In genomic region chr1:245684111-245684510, GRCh38 we compare ENCODE assay signal across 22 cellular contexts.
DNase-seq lines count a peak whose midpoint lies in the region; ATAC-seq and TF ChIP-seq lines count a peak whose summit lies in the region.
"Had no signal": no experiment of that assay in that cellular context is flagged by ENCODE, and none has a peak within 500 bp of the region (broad histone marks: within the 10 kb centered on the region; RNA-seq: fewer than 3 reads in every experiment).

No MANE protein-coding gene starts in this region.

- H4K5ac ChIP-seq in IMR-90 (ENCODE audit: low read depth, low read length) = no peak overlapping the region

- H3K27ac Mint-ChIP-seq in endodermal cell = no peak overlapping the region
- H3K27ac Mint-ChIP-seq: B cell; CD14-positive monocyte; CD8-positive, alpha-beta memory T cell; GM23338; IgD-negative memory B cell had no signal

- H3K14ac ChIP-seq in IMR-90 (replicated peaks; ENCODE audit: low read depth, low read length) (no peak overlapping the region), neuronal stem cell (ENCODE audit: low read length) (peak overlapping the region; percentile 10)

- no peak overlapping the region for H2AK9ac ChIP-seq in IMR-90 (replicated peaks; ENCODE audit: low read depth, low read length, poor library complexity)

- dilution Hi-C loops in IMR-90 (cut with HindIII; ENCODE audit: low sequenced_read_pairs, unreplicated experiment) = no loop called here

- BruUV-seq in IMR-90 (replicated peaks; lab: Mats Ljungman, UMichigan) = no TSS peak

- H3K79me1 ChIP-seq in IMR-90 (ENCODE audit: low read depth in 1 of 2, low read length in 2 of 2) = no peaks in the 10 kb centered on the region
- H3K79me1 ChIP-seq in neuronal stem cell (ENCODE audit: low read depth, low read length) = no peaks in the 10 kb centered on the region

- H3K4me1 Mint-ChIP-seq in endodermal cell = peaks cover 13% of the 10 kb centered on the region
- H3K4me1 Mint-ChIP-seq: CD8-positive, alpha-beta memory T cell had no signal

- H3K27me3 Mint-ChIP-seq in endodermal cell (ENCODE audit: insufficient read depth) = peaks cover 22% of the 10 kb centered on the region

- no peak overlapping the region for H3K27ac ChIP-seq in IMR-90 (ENCODE audit: insufficient read depth, low read length)
- H3K27ac ChIP-seq in endodermal cell (ENCODE audit: low read depth, low read length) = no peak overlapping the region
- H3K27ac ChIP-seq in neuronal stem cell (replicated peaks; ENCODE audit: low read length) = no peak overlapping the region
- H3K27ac ChIP-seq: A549, KMS-11 had no signal

- H3K18ac ChIP-seq in IMR-90 (ENCODE audit: low read depth, low read length) (no peak overlapping the region), neuronal stem cell (ENCODE audit: low read length) (peak overlapping the region; percentile 80)

- intact Hi-C loops in IMR-90 (cut with micrococcal nuclease) = no loop called here

- H4K20me1 ChIP-seq in IMR-90 (ENCODE audit: insufficient read depth, low read length) = no peaks in the 10 kb centered on the region

- H2AK5ac ChIP-seq in IMR-90 (ENCODE audit: low read depth, low read length) (0 out of 2 replicates have a peak overlapping the region, but pooled peaks have one; percentile 24), neuronal stem cell (ENCODE audit: low read depth, low read length) (peak overlapping the region; percentile 6)

- no peak for ATAC-seq in IMR-90 (ENCODE audit: low read depth)
- ATAC-seq in HG02571 (IDR thresholded peaks at IDR 0.05; ENCODE audit: unreplicated experiment) = no peak
- ATAC-seq: A549, GM23338, PC-3 had no signal

- TF ChIP-seq CTCF in BE2C (IDR thresholded peaks at IDR 0.05; ENCODE audit: low read depth, low read length) = no peak
- TF ChIP-seq CTCF in IMR-90 (conservative IDR thresholded peaks at IDR 0.05; ENCODE audit: low read depth, low read length) = no peak
- no peak for TF ChIP-seq CTCF in endodermal cell (conservative IDR thresholded peaks at IDR 0.05)

- DNase-seq in BE2C (peak; percentile 83), IMR-90 (no peak), endodermal cell (peak; percentile 32), neuronal stem cell (ENCODE audit: low spot score) (no peak), HuH-7 (ENCODE audit: low spot score) (no peak), GM19238 (ENCODE audit: insufficient read length, low spot score) (no peak)
- DNase-seq: Calu3; CD8-positive, alpha-beta memory T cell; DND-41; HCEC 1CT; NCI-H1048; NCI-H1417; NCI-H1694; NCI-H2227 treated with DMSO at 0.1 percent for 48 hours; PC-3 had no signal

- H2BK12ac ChIP-seq in neuronal stem cell (ENCODE audit: low read length) = peak overlapping the region; percentile 86

- H3K4me3 ChIP-seq in BE2C (ENCODE audit: low read depth, low read length) (0 out of 2 replicates have a peak overlapping the region, but pooled peaks have one; percentile 2), IMR-90 (ENCODE audit: insufficient read depth, low read depth, low read length) (no peak overlapping the region), endodermal cell (ENCODE audit: low read length) (no peak overlapping the region), neuronal stem cell (ENCODE audit: low read length in 2 of 2) (no peak overlapping the region)
- H3K4me3 ChIP-seq: A549, GM23338 had no signal

- no peak overlapping the region for H4K8ac ChIP-seq in IMR-90 (ENCODE audit: low read depth in 2 of 2, low read length in 2 of 2)
- H4K8ac ChIP-seq in neuronal stem cell (ENCODE audit: low read depth, low read length) = no peak overlapping the region

- 100% methylated on average over 2 of the region's 19 CpGs; no CpG with 5 or more reads in 1 of the 2 experiments for WGBS in IMR-90 (ENCODE audit: extremely low coverage in 2 of 2, insufficient read length in 1 of 2), 2 experiments
- WGBS in endodermal cell (ENCODE audit: insufficient coverage in 1 of 2, insufficient read length in 1 of 2), 2 experiments = 94% methylated on average over 19 of the region's 19 CpGs
- WGBS in neuronal stem cell (ENCODE audit: extremely low coverage in 2 of 2, insufficient read length in 2 of 2, insufficient replicate concordance in 1 of 2), 2 donors = no CpG with 5 or more reads among the region's 19 CpGs

- TF ChIP-seq RAD21 in IMR-90 (IDR thresholded peaks at IDR 0.05; ENCODE audit: low read length) = no peak

- no peak overlapping the region for H3K56ac ChIP-seq in IMR-90 (ENCODE audit: extremely low read depth, insufficient read depth, low read length)

- H3K27me3 ChIP-seq in BE2C (no peaks in the 10 kb centered on the region), IMR-90 (ENCODE audit: control insufficient read depth, insufficient read depth, low read length) (no peaks in the 10 kb centered on the region), endodermal cell (ENCODE audit: control insufficient read depth, insufficient read depth, low read length, poor library complexity, severe bottlenecking) (no peaks in the 10 kb centered on the region), neuronal stem cell (ENCODE audit: control insufficient read depth in 3 of 3, insufficient read depth in 3 of 3, low read depth in 1 of 3, low read length in 3 of 3) (peaks cover 0 to 2% (median 0%) of the 10 kb centered on the region in 3 experiments)

- H2BK15ac ChIP-seq in IMR-90 (ENCODE audit: low read depth, low read length) = no peak overlapping the region
- H2BK15ac ChIP-seq in neuronal stem cell (ENCODE audit: low read length) = peak overlapping the region; percentile 27

- TF ChIP-seq POLR2A in IMR-90 (IDR thresholded peaks at IDR 0.05; ENCODE audit: low read depth, low read length) = no peak

- H3K9me3 Mint-ChIP-seq in endodermal cell = no peaks in the 10 kb centered on the region
- H3K9me3 Mint-ChIP-seq: GM23338, IgD-negative memory B cell had no signal

- H3K23ac ChIP-seq in IMR-90 (ENCODE audit: low read depth, low read length) = no peak overlapping the region
- no peak overlapping the region for H3K23ac ChIP-seq in neuronal stem cell (ENCODE audit: low read depth, low read length, poor library complexity)

- H2BK5ac ChIP-seq in IMR-90 (ENCODE audit: low read depth, low read length, poor library complexity, severe bottlenecking) (no peak overlapping the region), neuronal stem cell (ENCODE audit: low read length) (peak overlapping the region; percentile 11)

- in situ Hi-C loops in IMR-90 (cut with MboI; ENCODE audit: low sequenced_read_pairs) = no loop called here

- POLR2A ChIA-PET in IMR-90 (lab: Charles Lee; ENCODE audit: unreplicated experiment) = no interaction called here

- H2BK20ac ChIP-seq in IMR-90 (ENCODE audit: low read depth, low read length) = no peak overlapping the region

- peaks cover 38% of the 10 kb centered on the region for H3K36me3 Mint-ChIP-seq in endodermal cell (ENCODE audit: low read depth)

- H3K4ac ChIP-seq in IMR-90 (ENCODE audit: low read depth, low read length) (no peak overlapping the region), neuronal stem cell (ENCODE audit: low read length) (no peak overlapping the region)

- CTCF ChIA-PET in IMR-90 (lab: Yijun Ruan, JAX) = no interaction called here

- H3K4me3 Mint-ChIP-seq in endodermal cell = no peak overlapping the region
- H3K4me3 Mint-ChIP-seq: B cell; CD14-positive monocyte; CD8-positive, alpha-beta memory T cell; GM23338; IgD-negative memory B cell had no signal

- H2BK120ac ChIP-seq in IMR-90 (ENCODE audit: low read depth, low read length) = no peak overlapping the region
- no peak overlapping the region for H2BK120ac ChIP-seq in neuronal stem cell (ENCODE audit: low read depth, low read length)

- H3K36me3 ChIP-seq in BE2C = peaks cover 51% of the 10 kb centered on the region
- H3K36me3 ChIP-seq in IMR-90 (ENCODE audit: control insufficient read depth, insufficient read depth, low read length) = peaks cover 19% of the 10 kb centered on the region
- H3K36me3 ChIP-seq in endodermal cell (ENCODE audit: control insufficient read depth, insufficient read depth, low read length) = no peaks in the 10 kb centered on the region
- H3K36me3 ChIP-seq in neuronal stem cell (replicated peaks in 1 of 2; ENCODE audit: control insufficient read depth in 2 of 2, insufficient read depth in 2 of 2, low read length in 2 of 2) = peaks cover 0 to 32% of the 10 kb centered on the region in 2 donors

- H3K4me2 ChIP-seq in IMR-90 (ENCODE audit: low read depth, low read length) (no peak overlapping the region), neuronal stem cell (ENCODE audit: insufficient read depth, low read length, poor library complexity, severe bottlenecking) (no peak overlapping the region)
- H3K4me2 ChIP-seq: A549, GM23338, KMS-11 had no signal

- H4K91ac ChIP-seq in IMR-90 (ENCODE audit: insufficient read depth, low read depth, low read length) (no peak overlapping the region), neuronal stem cell (ENCODE audit: low read depth, low read length, poor library complexity) (peak overlapping the region; percentile 9)

- H3K4me1 ChIP-seq in BE2C (peaks cover 17% of the 10 kb centered on the region), IMR-90 (ENCODE audit: control insufficient read depth, insufficient read depth, low read length) (peaks cover 9% of the 10 kb centered on the region; the same call in 1 of the 2 replicates), endodermal cell (ENCODE audit: control insufficient read depth, insufficient read depth, low read length) (no peaks in the 10 kb centered on the region), neuronal stem cell (ENCODE audit: control insufficient read depth in 2 of 2, insufficient read depth in 1 of 2, low read depth in 1 of 2, low read length in 2 of 2) (peaks cover 11 to 20% of the 10 kb centered on the region in 2 donors)
- H3K4me1 ChIP-seq: A549 had no signal

- no peaks in the 10 kb centered on the region for H3K9me1 ChIP-seq in IMR-90 (ENCODE audit: insufficient read depth, low read length)

- H2AFZ ChIP-seq in IMR-90 (replicated peaks; ENCODE audit: low read length, poor library complexity) (no peak overlapping the region), neuronal stem cell (ENCODE audit: low read length) (no peak overlapping the region)
- H2AFZ ChIP-seq: GM23338 had no signal

- no peaks in the 10 kb centered on the region for H3K9me3 ChIP-seq in BE2C
- H3K9me3 ChIP-seq in IMR-90 (ENCODE audit: control insufficient read depth, insufficient read depth, low read length) = no peaks in the 10 kb centered on the region
- no peaks in the 10 kb centered on the region for H3K9me3 ChIP-seq in endodermal cell (ENCODE audit: control insufficient read depth, low read length)
- H3K9me3 ChIP-seq in neuronal stem cell (replicated peaks in 1 of 2; ENCODE audit: control insufficient read depth in 2 of 2, insufficient read depth in 1 of 2, low read depth in 1 of 2, low read length in 2 of 2) = no peaks in the 10 kb centered on the region
- H3K9me3 ChIP-seq: A549 had no signal

- H3K9ac ChIP-seq in IMR-90 (ENCODE audit: low read depth, low read length) (no peak overlapping the region), endodermal cell (ENCODE audit: extremely low read depth, low read length, poor library complexity, severe bottlenecking) (no peak overlapping the region), neuronal stem cell (ENCODE audit: low read depth, low read length, poor library complexity) (no peak overlapping the region)
- H3K9ac ChIP-seq: KMS-11 had no signal

TF ChIP-seq in IMR-90, 13 proteins besides CTCF, POLR2A, EP300 and RAD21 (continues in another document):
- TF ChIP-seq RCOR1 (IDR thresholded peaks at IDR 0.05; ENCODE audit: insufficient replicate concordance, low read length) (no peak), MXI1 (IDR thresholded peaks at IDR 0.05; ENCODE audit: borderline replicate concordance, low read depth, low read length) (no peak), RFX5 (IDR thresholded peaks at IDR 0.05; ENCODE audit: low read depth, low read length) (no peak)

Comparison
In these comparisons a context has a peak if more than half of its experiments do, and no peak if none do; other contexts are left out.
1. DNase-seq: peak in BE2C (single experiment) and endodermal cell (single experiment); none in IMR-90 (single experiment), neuronal stem cell (single experiment), HuH-7 (single experiment) and GM19238 (single experiment).